ENCODE assay signal across 23 cellular contexts in the genomic region with DNA sequence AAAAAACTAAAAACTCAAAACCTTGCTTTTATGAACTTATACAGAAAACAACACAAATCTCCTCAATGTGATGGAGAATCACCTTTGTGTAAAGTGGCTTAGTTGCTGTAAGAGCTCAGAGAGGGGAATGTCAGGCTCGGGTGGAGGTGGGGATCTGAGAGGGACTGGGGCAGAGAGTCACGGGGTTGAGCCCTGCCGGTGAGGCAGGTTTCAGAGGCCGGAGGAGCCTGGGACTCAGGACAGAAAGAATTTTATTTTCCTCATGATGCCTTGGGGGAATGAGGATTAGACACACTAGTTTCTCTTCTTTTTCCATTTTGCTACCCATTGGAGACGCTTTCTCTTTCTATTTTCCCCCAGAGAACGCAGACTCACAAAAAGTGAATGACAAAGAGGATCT.
"Had no signal": no experiment of that assay in that cellular context is flagged by ENCODE, and none has a peak within 500 bp of the region (broad histone marks: within the 10 kb centered on the region; RNA-seq: fewer than 3 reads in every experiment).

No MANE protein-coding gene starts in this region.

- H3K27me3 ChIP-seq: hepatocyte, ovary, stomach, testis, thyroid gland, transverse colon, uterus had no signal

- H3K4me1 ChIP-seq: left ventricle myocardium inferior, prostate gland, testis, thyroid gland, transverse colon, uterus had no signal

- DNase-seq: islet precursor cell; left ventricle myocardium inferior; natural killer cell; nephron progenitor cell; ovary; retina; right cardiac atrium; stimulated activated CD4-positive, alpha-beta T cell treated with anti-CD3 and anti-CD28 coated beads, Interleukin-12 subunit alpha, Interleukin-12 subunit beta, amount 100 ng/mL, for 4 hours; stimulated activated CD4-positive, alpha-beta T cell treated with anti-CD3 and anti-CD28 coated beads, Interleukin-15, amount 100 ng/mL, for 24 hours; stimulated activated CD4-positive, alpha-beta T cell treated with anti-CD3 and anti-CD28 coated beads, Interleukin-2, amount 100 ng/mL, for 24 hours; stimulated activated CD4-positive, alpha-beta T cell treated with anti-CD3 and anti-CD28 coated beads, Interleukin-4, amount 100 ng/mL, for 1 hour; stimulated activated naive B cell treated with anti-CD40 and anti-IgM and Interleukin-4, amounts not matched to agents 10 μg/mL and 1 μg/mL and 100 μg/mL, for 72 hours; stimulated activated naive CD8-positive, alpha-beta T cell treated with anti-CD3 and anti-CD28 coated beads, Interleukin-15, Interleukin-2, amounts not matched to agents 100 U/mL and 50 U/mL, for 24 hours; stomach; testis; thyroid gland; transverse colon; uterus had no signal

- H3K27ac ChIP-seq: hepatocyte, left ventricle myocardium inferior, ovary, prostate gland, skin epidermis, stomach, testis, thyroid gland, transverse colon, uterus had no signal

- H3K4me1 Mint-ChIP-seq: natural killer cell; stimulated activated naive B cell treated with anti-CD40 and anti-IgM and Interleukin-4, amounts not matched to agents 10 μg/mL and 1 μg/mL and 100 μg/mL, for 72 hours had no signal

- H3K27ac Mint-ChIP-seq: natural killer cell; nephron progenitor cell; stimulated activated naive B cell treated with anti-CD40 and anti-IgM and Interleukin-4, amounts not matched to agents 10 μg/mL and 1 μg/mL and 100 μg/mL, for 72 hours had no signal

- H2AFZ ChIP-seq: hepatocyte had no signal

- H3K79me2 ChIP-seq: hepatocyte had no signal

- H3K4me2 ChIP-seq: hepatocyte had no signal

- H3K9me3 Mint-ChIP-seq: natural killer cell; nephron progenitor cell; stimulated activated naive B cell treated with anti-CD40 and anti-IgM and Interleukin-4, amounts not matched to agents 10 μg/mL and 1 μg/mL and 100 μg/mL, for 72 hours had no signal

- H3K4me3 Mint-ChIP-seq: natural killer cell; nephron progenitor cell; stimulated activated naive B cell treated with anti-CD40 and anti-IgM and Interleukin-4, amounts not matched to agents 10 μg/mL and 1 μg/mL and 100 μg/mL, for 72 hours had no signal

- H3K4me3 ChIP-seq: hepatocyte, left ventricle myocardium inferior, lung, ovary, prostate gland, skin epidermis, stomach, testis, thyroid gland, transverse colon, uterus had no signal

- H3K36me3 ChIP-seq: left ventricle myocardium inferior, ovary, prostate gland, stomach, thyroid gland, transverse colon, uterus had no signal

- H3K36me3 Mint-ChIP-seq: natural killer cell; stimulated activated naive B cell treated with anti-CD40 and anti-IgM and Interleukin-4, amounts not matched to agents 10 μg/mL and 1 μg/mL and 100 μg/mL, for 72 hours had no signal

- ATAC-seq: natural killer cell; right cardiac atrium; sciatic nerve; stimulated activated naive B cell treated with anti-CD40 and anti-IgM and Interleukin-4, amounts not matched to agents 10 μg/mL and 1 μg/mL and 100 μg/mL, for 72 hours; stimulated activated naive CD8-positive, alpha-beta T cell treated with anti-CD3 and anti-CD28 coated beads, Interleukin-15, Interleukin-2, amounts not matched to agents 100 U/mL and 50 U/mL, for 24 hours had no signal

- H3K9me3 ChIP-seq: left ventricle myocardium inferior, ovary, prostate gland, stomach, testis, thyroid gland, transverse colon, uterus had no signal
